In genomic region chr12:31315779-31316465, GRCh38 we compare ENCODE assay signal across 18 cellular contexts. TPM values are rescaled to one million over a fixed set of nuclear protein-coding genes. Genes with fewer than 3 reads are reported as not detected.
DNase-seq lines count a peak whose midpoint lies in the region; ATAC-seq, FAIRE-seq and TF ChIP-seq lines count a peak whose summit lies in the region.
"Had no signal": no experiment of that assay in that cellular context is flagged by ENCODE, and none has a peak within 500 bp of the region (broad histone marks: within the 10 kb centered on the region; RNA-seq: fewer than 3 reads in every experiment).

No MANE protein-coding gene starts in this region.

- H3K9me3 ChIP-seq in Loucy (ENCODE audit: insufficient read depth, low read depth, low read length) (no peaks in the 10 kb centered on the region), K562 (replicated peaks; ENCODE audit: control insufficient read depth, insufficient read depth, low read depth, low read length) (no peaks in the 10 kb centered on the region)
- H3K9me3 ChIP-seq: lower lobe of right lung, transverse colon had no signal

- H3K36me3 Mint-ChIP-seq in activated naive CD4-positive, alpha-beta T cell treated with anti-CD3 and anti-CD28 coated beads, Interleukin-2, amount 50 U/mL, for 24 hours, result peaks cover 18% of the 10 kb centered on the region
- H3K36me3 Mint-ChIP-seq in stimulated activated effector memory CD8-positive, alpha-beta T cell treated with anti-CD3 and anti-CD28 coated beads, Interleukin-12 subunit alpha, Interleukin-12 subunit beta, amount 100 ng/mL, for 72 hours, result peaks cover 52% of the 10 kb centered on the region

- no peaks in the 10 kb centered on the region for H3K9me2 ChIP-seq in Loucy (replicated peaks; ENCODE audit: low read depth, low read length)

- H3K4me1 Mint-ChIP-seq in activated naive CD4-positive, alpha-beta T cell treated with anti-CD3 and anti-CD28 coated beads, Interleukin-2, amount 50 U/mL, for 24 hours, result peaks cover 86% of the 10 kb centered on the region
- peaks cover 56% of the 10 kb centered on the region for H3K4me1 Mint-ChIP-seq in stimulated activated effector memory CD8-positive, alpha-beta T cell treated with anti-CD3 and anti-CD28 coated beads, Interleukin-12 subunit alpha, Interleukin-12 subunit beta, amount 100 ng/mL, for 72 hours

- no TSS peak for BruUV-seq in K562 (replicated peaks; lab: Mats Ljungman, UMichigan)

- DNase-seq in activated naive CD4-positive, alpha-beta T cell (lab: John Stamatoyannopoulos, UW), result no peak
- no peak for DNase-seq in K562 (ENCODE audit: extremely low read depth in 1 of 4, low spot score in 3 of 4)
- no peak for DNase-seq in stimulated activated effector memory CD8-positive, alpha-beta T cell treated with anti-CD3 and anti-CD28 coated beads, Interleukin-12 subunit alpha, Interleukin-12 subunit beta, amount 100 ng/mL, for 72 hours (ENCODE audit: low spot score in 2 of 2)
- DNase-seq in OCI-M1 (lab: John Stamatoyannopoulos, UW), result no peak
- DNase-seq in HPDE6-E6E7 (ENCODE audit: extremely low spot score), result no peak
- DNase-seq: activated T-cell treated with anti-CD3 and anti-CD28 coated beads, Interleukin-2, amount 50 U/mL, for 4 hours; HFFc6; KG1; lower lobe of right lung; NCI-H1436; SIG-M5; transverse colon had no signal

- H2AFZ ChIP-seq in Loucy (ENCODE audit: low read length) (no peak overlapping the region), K562 (ENCODE audit: low read depth, low read length) (no peak overlapping the region)

- no peaks in the 10 kb centered on the region for H3K9me3 Mint-ChIP-seq in activated naive CD4-positive, alpha-beta T cell treated with anti-CD3 and anti-CD28 coated beads, Interleukin-2, amount 50 U/mL, for 24 hours
- H3K9me3 Mint-ChIP-seq in stimulated activated effector memory CD8-positive, alpha-beta T cell treated with anti-CD3 and anti-CD28 coated beads, Interleukin-12 subunit alpha, Interleukin-12 subunit beta, amount 100 ng/mL, for 72 hours, result no peaks in the 10 kb centered on the region
- H3K9me3 Mint-ChIP-seq: activated T-cell treated with anti-CD3 and anti-CD28 coated beads, Interleukin-2, amount 50 U/mL, for 4 hours; HFFc6 had no signal

- H3K27me3 ChIP-seq in Loucy (ENCODE audit: insufficient read depth, low read length, poor library complexity, severe bottlenecking) (no peaks in the 10 kb centered on the region), K562 (ENCODE audit: control insufficient read depth in 2 of 2, insufficient read depth in 2 of 2, low read length in 2 of 2) (no peaks in the 10 kb centered on the region)
- H3K27me3 ChIP-seq: BLaER1 treated with 17β-estradiol and CSF1 and Interleukin-3, amounts not matched to agents 10 nM and 100 nM; transverse colon had no signal

- no peak overlapping the region for H3K27ac ChIP-seq in K562 (ENCODE audit: extremely low read depth, low read depth, low read length)
- H3K27ac ChIP-seq: epithelial cell of prostate had no signal

- in situ Hi-C loops in K562 (cut with MboI), result no loop called here

- no peaks in the 10 kb centered on the region for H3K27me3 Mint-ChIP-seq in activated naive CD4-positive, alpha-beta T cell treated with anti-CD3 and anti-CD28 coated beads, Interleukin-2, amount 50 U/mL, for 24 hours

- CTCF ChIA-PET in K562 (lab: Yijun Ruan, JAX; ENCODE audit: low intra/inter-chr PET ratio), result no interaction called here

- ATAC-seq in K562 (no peak), GM21390 (IDR thresholded peaks at IDR 0.05; ENCODE audit: unreplicated experiment) (no peak)
- no peak for ATAC-seq in stimulated activated effector memory CD8-positive, alpha-beta T cell treated with anti-CD3 and anti-CD28 coated beads, Interleukin-12 subunit alpha, Interleukin-12 subunit beta, amount 100 ng/mL, for 72 hours
- ATAC-seq: activated T-cell treated with anti-CD3 and anti-CD28 coated beads, Interleukin-2, amount 50 U/mL, for 4 hours; lower lobe of right lung had no signal

- no peak for FAIRE-seq in K562 (lab: Jason Lieb, UNC)
- FAIRE-seq: TTC549 had no signal

- peaks cover 52% of the 10 kb centered on the region for H3K4me1 ChIP-seq in Loucy (ENCODE audit: insufficient read depth, low read length, poor library complexity, severe bottlenecking)
- H3K4me1 ChIP-seq in K562 (replicated peaks in 1 of 2; ENCODE audit: control insufficient read depth in 2 of 2, insufficient read depth in 2 of 2, low read length in 2 of 2), result peaks cover 6 to 28% of the 10 kb centered on the region in 2 experiments

- H3K36me3 ChIP-seq in Loucy (ENCODE audit: insufficient read depth, low read length) (peaks cover 13% of the 10 kb centered on the region; the same call in 1 of the 2 replicates), K562 (ENCODE audit: control insufficient read depth, insufficient read depth, low read length) (peaks cover 37% of the 10 kb centered on the region)
- H3K36me3 ChIP-seq: lower lobe of right lung, transverse colon had no signal

- H3K4me2 ChIP-seq in Loucy (ENCODE audit: low read depth, low read length, poor library complexity, severe bottlenecking), result peak overlapping the region; percentile 82
- no peak overlapping the region for H3K4me2 ChIP-seq in K562 (ENCODE audit: insufficient read depth, low read length)

- H3K27ac Mint-ChIP-seq in activated naive CD4-positive, alpha-beta T cell treated with anti-CD3 and anti-CD28 coated beads, Interleukin-2, amount 50 U/mL, for 24 hours, result peak overlapping the region; percentile 76
- no peak overlapping the region for H3K27ac Mint-ChIP-seq in stimulated activated effector memory CD8-positive, alpha-beta T cell treated with anti-CD3 and anti-CD28 coated beads, Interleukin-12 subunit alpha, Interleukin-12 subunit beta, amount 100 ng/mL, for 72 hours

- peaks cover 97% of the 10 kb centered on the region for H4K20me1 ChIP-seq in Loucy (ENCODE audit: insufficient read depth, low read length, poor library complexity, severe bottlenecking)
- H4K20me1 ChIP-seq in K562 (replicated peaks; ENCODE audit: control insufficient read depth, insufficient read depth, low read length), result peaks cover 40% of the 10 kb centered on the region

- no peak for TF ChIP-seq POLR2A in K562 (conservative IDR thresholded peaks at IDR 0.05)

- 82% methylated on average over 7 of the region's 7 CpGs for WGBS in K562 (ENCODE audit: insufficient coverage, low coverage, missing lambda C conversion rate)

- H3K79me2 ChIP-seq in Loucy (ENCODE audit: insufficient read depth, low read length) (peaks cover 100% of the 10 kb centered on the region), K562 (ENCODE audit: control insufficient read depth, insufficient read depth, low read length) (peaks cover 99% of the 10 kb centered on the region)

- no peak overlapping the region for H3K4me3 ChIP-seq in Loucy (ENCODE audit: low read length, poor library complexity, severe bottlenecking)
- H3K4me3 ChIP-seq in K562, result no peak overlapping the region
- H3K4me3 ChIP-seq: lower lobe of right lung, transverse colon had no signal

- POLR2A ChIA-PET in K562 (lab: Yijun Ruan, JAX), result interaction anchor here (0.6 to 0.9 kb wide), 2 partner anchors 253 to 673 kb away, joined by 3 read pairs; no protein-coding TSS in a partner anchor

- TF ChIP-seq CTCF in Loucy (conservative IDR thresholded peaks at IDR 0.05; ENCODE audit: low read length), result no peak
- no peak for TF ChIP-seq CTCF in K562 (IDR thresholded peaks at IDR 0.05 in 2 of 3, conservative IDR thresholded peaks at IDR 0.05 in 1 of 3; ENCODE audit: insufficient read depth in 2 of 3, low read depth in 1 of 3, low read length in 3 of 3)

- intact Hi-C loops in K562 (cut with micrococcal nuclease), result no loop called here

- H3K9ac ChIP-seq in Loucy (ENCODE audit: low read depth, low read length, poor library complexity, severe bottlenecking), result no peak overlapping the region
- no peak overlapping the region for H3K9ac ChIP-seq in K562 (ENCODE audit: insufficient read depth in 1 of 2, low read depth in 2 of 2, low read length in 2 of 2)

- peaks cover 4% of the 10 kb centered on the region for H3K9me1 ChIP-seq in K562 (ENCODE audit: control insufficient read depth, insufficient read depth, low read length)

- no peak for TF ChIP-seq RAD21 in K562 (CRISPR knock-in tag; conservative IDR thresholded peaks at IDR 0.05 in 1 of 2, IDR thresholded peaks at IDR 0.05 in 1 of 2)

- H3K4me3 Mint-ChIP-seq in activated naive CD4-positive, alpha-beta T cell treated with anti-CD3 and anti-CD28 coated beads, Interleukin-2, amount 50 U/mL, for 24 hours, result peak overlapping the region; percentile 63
- peak overlapping the region; percentile 89 for H3K4me3 Mint-ChIP-seq in stimulated activated effector memory CD8-positive, alpha-beta T cell treated with anti-CD3 and anti-CD28 coated beads, Interleukin-12 subunit alpha, Interleukin-12 subunit beta, amount 100 ng/mL, for 72 hours

- H3F3A ChIP-seq in Loucy (ENCODE audit: low read depth), result no peaks in the 10 kb centered on the region

- TF ChIP-seq EP300 in K562 (IDR thresholded peaks at IDR 0.05; ENCODE audit: low read length), result no peak

TF ChIP-seq in K562, 482 proteins besides CTCF, POLR2A, EP300 and RAD21 (continues in another document):
- peak; percentile 84 for TF ChIP-seq C11orf30 (IDR thresholded peaks at IDR 0.05; ENCODE audit: low read depth)
- TF ChIP-seq KAT8 (IDR thresholded peaks at IDR 0.05; ENCODE audit: low read depth), result no peak
- TF ChIP-seq ASH1L (IDR thresholded peaks at IDR 0.05; ENCODE audit: borderline replicate concordance, low read depth, partially characterized antibody), result no peak
- peak; percentile 52 for TF ChIP-seq MAFG (tag; conservative IDR thresholded peaks at IDR 0.05)
- TF ChIP-seq CEBPG (CRISPR knock-in tag; IDR thresholded peaks at IDR 0.05), result 0 out of 2 replicates have a peak, but pooled peaks have one; percentile 23
- 0 out of 4 replicates have a peak, but pooled peaks of 1 of the 2 experiments have one; percentile 29 for TF ChIP-seq CEBPG (tag; conservative IDR thresholded peaks at IDR 0.05 in 1 of 2, IDR thresholded peaks at IDR 0.05 in 1 of 2)

RNA-seq across cellular contexts. Expression of gene SINHCAF, which starts 10.0 kb away (rescaled TPM):
- total RNA-seq in K562 (2011; cell fraction: chromatin; rRNA removed; ENCODE audit: low replicate concordance), result 40.4 and 89.7 TPM in 2 replicates
- 29.2 and 31.7 TPM in 2 replicates for total RNA-seq in K562 (2011; cell fraction: nucleolus; rRNA removed)
- 62.3 and 112 TPM in 2 replicates for total RNA-seq in K562 (2011; cell fraction: nucleoplasm; rRNA removed)
- 57.6 and 73.2 TPM in 2 replicates for total RNA-seq in K562 (2014; rRNA removed)
- 118 and 135 TPM in 2 replicates for total RNA-seq in K562 (2014; rRNA removed; fragmentation: Illumina TruSeq; extraction: Trizol)
- total RNA-seq in K562 (2015; rRNA removed; fragmentation: Illumina TruSeq; extraction: Trizol), result 75.4 and 94.6 TPM in 2 replicates
- 99.3 and 110 TPM in 2 replicates for total RNA-seq in K562 (2021)
- polyA plus RNA-seq in K562 (2011; rRNA removed), result 83.8 and 100 TPM in 2 replicates
- 17.5 and 41.7 TPM in 2 replicates for polyA plus RNA-seq in K562 (2011; cell fraction: cytosol; rRNA removed)
- polyA plus RNA-seq in K562 (2011; cell fraction: nucleus; rRNA removed), result 24.2 and 26.2 TPM in 2 replicates
- polyA plus RNA-seq in K562 (2012), result 45.8 and 57.9 TPM in 2 replicates
- polyA plus RNA-seq in K562 (2014; fragmentation: Illumina TruSeq; extraction: Trizol), result 157 and 185 TPM in 2 replicates
- polyA plus RNA-seq in K562 (2014; fragmentation: Nextera tagmentation; extraction: Ambion mirVana), result 100 to 1,000 TPM; 141 to 165 TPM
- 76.8 and 105 TPM in 2 replicates for polyA plus RNA-seq in K562 (2014; rRNA removed)
- 70.8 and 77.5 TPM in 2 replicates for polyA minus RNA-seq in K562 (2011; rRNA and poly(A)+ RNA removed)
- polyA minus RNA-seq in K562 (2011; cell fraction: cytosol; rRNA and poly(A)+ RNA removed), result 42.1 and 62.9 TPM in 2 replicates
- 29.1 and 38.5 TPM in 2 replicates for polyA minus RNA-seq in K562 (2011; cell fraction: nucleus; rRNA and poly(A)+ RNA removed)
